In the genomic region with DNA sequence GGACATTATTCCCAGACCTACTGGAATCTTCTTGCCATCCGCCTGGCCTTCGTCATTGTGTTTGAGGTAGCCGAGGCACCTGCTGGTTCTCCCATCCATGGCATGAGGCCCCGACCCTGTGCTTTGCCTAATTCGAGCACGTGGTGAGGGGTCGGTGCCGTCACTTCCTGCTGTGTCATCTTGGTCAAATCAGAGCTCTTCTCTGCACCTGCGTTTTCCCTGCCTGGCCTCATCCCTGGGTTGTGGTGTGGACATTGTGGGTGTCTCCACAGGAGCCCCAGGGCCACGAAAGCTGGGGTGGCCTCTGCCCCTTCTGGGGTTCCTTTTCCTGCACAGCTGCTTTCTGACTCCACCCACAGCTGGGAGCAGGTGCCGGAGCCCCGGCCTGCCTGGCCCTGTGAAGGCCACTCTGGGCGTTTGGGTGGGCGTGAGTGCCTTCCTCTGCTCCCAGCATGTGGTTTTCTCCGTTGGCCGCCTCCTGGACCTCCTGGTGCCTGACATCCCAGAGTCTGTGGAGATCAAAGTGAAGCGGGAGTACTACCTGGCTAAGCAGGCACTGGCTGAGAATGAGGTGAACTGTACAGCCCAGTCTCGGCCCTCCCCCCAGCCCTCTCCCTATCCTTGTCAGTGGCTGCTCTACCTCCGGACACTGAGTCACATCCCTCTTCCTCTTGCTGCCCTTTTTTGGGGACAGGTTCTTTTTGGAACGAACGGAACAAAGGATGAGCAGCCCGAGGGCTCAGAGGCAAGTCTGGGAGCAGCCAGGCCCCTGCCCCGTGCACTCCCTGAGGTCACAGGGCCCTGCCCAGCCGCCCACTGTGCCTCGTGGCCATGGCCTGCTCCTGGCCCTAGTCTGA, we compare ENCODE assay signal across 1 cellular context.
TF ChIP-seq lines count a peak whose summit lies in the region.

No MANE protein-coding gene starts in this region.

TF ChIP-seq in IMR-90, 13 proteins besides CTCF, POLR2A, EP300 and RAD21:
- no peak for TF ChIP-seq SMC3 (IDR thresholded peaks at IDR 0.05; ENCODE audit: low read depth, low read length)
- no peak for TF ChIP-seq FOS (IDR thresholded peaks at IDR 0.05; ENCODE audit: low read depth, low read length)
- TF ChIP-seq BHLHE40 (IDR thresholded peaks at IDR 0.05; ENCODE audit: low read depth, low read length), result no peak
- TF ChIP-seq, protein P1, sequence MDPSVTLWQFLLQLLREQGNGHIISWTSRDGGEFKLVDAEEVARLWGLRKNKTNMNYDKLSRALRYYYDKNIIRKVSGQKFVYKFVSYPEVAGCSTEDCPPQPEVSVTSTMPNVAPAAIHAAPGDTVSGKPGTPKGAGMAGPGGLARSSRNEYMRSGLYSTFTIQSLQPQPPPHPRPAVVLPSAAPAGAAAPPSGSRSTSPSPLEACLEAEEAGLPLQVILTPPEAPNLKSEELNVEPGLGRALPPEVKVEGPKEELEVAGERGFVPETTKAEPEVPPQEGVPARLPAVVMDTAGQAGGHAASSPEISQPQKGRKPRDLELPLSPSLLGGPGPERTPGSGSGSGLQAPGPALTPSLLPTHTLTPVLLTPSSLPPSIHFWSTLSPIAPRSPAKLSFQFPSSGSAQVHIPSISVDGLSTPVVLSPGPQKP (IDR thresholded peaks at IDR 0.05; ENCODE audit: borderline replicate concordance, low read depth, low read length), result no peak
- TF ChIP-seq USF2 (IDR thresholded peaks at IDR 0.05; ENCODE audit: low read depth, low read length), result no peak
- TF ChIP-seq MXI1 (IDR thresholded peaks at IDR 0.05; ENCODE audit: borderline replicate concordance, low read depth, low read length), result no peak
- no peak for TF ChIP-seq MAZ (IDR thresholded peaks at IDR 0.05; ENCODE audit: borderline replicate concordance, low read depth, low read length)
- no peak for TF ChIP-seq MAFK (IDR thresholded peaks at IDR 0.05; ENCODE audit: low read depth, low read length)
- no peak for TF ChIP-seq CHD1 (IDR thresholded peaks at IDR 0.05; ENCODE audit: low read depth, low read length)
- no peak for TF ChIP-seq CEBPB (IDR thresholded peaks at IDR 0.05; ENCODE audit: low read depth, low read length)
- TF ChIP-seq RFX5 (IDR thresholded peaks at IDR 0.05; ENCODE audit: low read depth, low read length), result no peak
- TF ChIP-seq RCOR1 (IDR thresholded peaks at IDR 0.05; ENCODE audit: insufficient replicate concordance, low read length), result no peak
- no peak for TF ChIP-seq NFE2L2 (IDR thresholded peaks at IDR 0.05; ENCODE audit: low read depth, low read length)
